ENCODE assay signal across 8 cellular contexts in genomic region chr1:162069334-162070093, GRCh38.
A peak's percentile ranks its signal among the peaks of the same experiment; 100 is the strongest.
DNase-seq lines count a peak whose midpoint lies in the region; ATAC-seq lines count a peak whose summit lies in the region.

NOS1AP (plus strand) TSS chr1:162069691; CDS start chr1:162070178, 487 bp downstream.

- H3K27me3 Mint-ChIP-seq in memory B cell: peaks cover 26% of the 10 kb centered on the region

- H3K36me3 Mint-ChIP-seq in memory B cell: no peaks in the 10 kb centered on the region

- H3K4me1 Mint-ChIP-seq in memory B cell: peaks cover 3% of the 10 kb centered on the region

- DNase-seq in AG20443 (ENCODE audit: low spot score): peak; percentile 93
- peak; percentile 47 for DNase-seq in NCI-H510A (lab: John Stamatoyannopoulos, UW)
- DNase-seq in activated CD4-positive, alpha-beta T cell treated with anti-CD3 and anti-CD28 coated beads, Interleukin-2, amount 50 U/mL, for 48 hours: peak; percentile 79 to 82
- peak; percentile 90 for DNase-seq in ecto neural progenitor cell (ENCODE audit: low spot score)
- DNase-seq in memory B cell (ENCODE audit: low spot score in 2 of 2): peak; percentile 53 to 64
- DNase-seq in stimulated activated CD8-positive, alpha-beta memory T cell treated with anti-CD3 and anti-CD28 coated beads, Interleukin-12 subunit alpha, Interleukin-12 subunit beta, amount 100 ng/mL, for 1 hour (ENCODE audit: low read depth): peak; percentile 48

- ATAC-seq in GM19035 (IDR thresholded peaks at IDR 0.05; ENCODE audit: unreplicated experiment) (peak; percentile 98), HG03196 (IDR thresholded peaks at IDR 0.05; ENCODE audit: unreplicated experiment) (peak; percentile 95), memory B cell (ENCODE audit: low read depth) (peak; percentile 98)

- peak within 1 kb of the TSS; percentile 88 for H3K4me3 Mint-ChIP-seq in memory B cell

- H3K27ac Mint-ChIP-seq in memory B cell: no peak within 1 kb of the TSS

- no peaks in the 10 kb centered on the region for H3K9me3 Mint-ChIP-seq in memory B cell

Comparison
In these comparisons a context has a peak if more than half of its experiments do, and no peak if none do; other contexts are left out.
1. Peak in every context shown above with its lines: DNase-seq and ATAC-seq.